In genomic region chr9:97944612-97945011, GRCh38 we compare ENCODE assay signal across 25 cellular contexts. TPM values are rescaled to one million over a fixed set of nuclear protein-coding genes. Genes with fewer than 3 reads are reported as not detected.
DNase-seq lines count a peak whose midpoint lies in the region; ATAC-seq and TF ChIP-seq lines count a peak whose summit lies in the region.
"Had no signal": no experiment of that assay in that cellular context is flagged by ENCODE, and none has a peak within 500 bp of the region (broad histone marks: within the 10 kb centered on the region; RNA-seq: fewer than 3 reads in every experiment).

No MANE protein-coding gene starts in this region.

- peak overlapping the region; percentile 38 for H3K27ac ChIP-seq in CD8-positive, alpha-beta memory T cell (ENCODE audit: low read depth, low read length)
- H3K27ac ChIP-seq: 22Rv1; A549; BLaER1 treated with 17β-estradiol and CSF1 and Interleukin-3, amounts not matched to agents 10 nM and 100 nM; C4-2B had no signal

- H3K36me3 Mint-ChIP-seq in activated CD4-positive, alpha-beta T cell treated with anti-CD3 and anti-CD28 coated beads for 36 hours (ENCODE audit: low read depth): no peaks in the 10 kb centered on the region
- H3K36me3 Mint-ChIP-seq in CD8-positive, alpha-beta memory T cell: peaks cover 0 to 2% (median 0%) of the 10 kb centered on the region in 3 donors
- H3K36me3 Mint-ChIP-seq: CD8-positive, alpha-beta T cell had no signal

- intact Hi-C loops in activated CD4-positive, alpha-beta T cell treated with anti-CD3 and anti-CD28 coated beads for 36 hours (cut with DNase I, micrococcal nuclease): no loop called here

- no peaks in the 10 kb centered on the region for H3K27me3 ChIP-seq in CD8-positive, alpha-beta memory T cell (ENCODE audit: insufficient read depth, low read length, poor library complexity, severe bottlenecking)
- H3K27me3 ChIP-seq: BLaER1 treated with 17β-estradiol and CSF1 and Interleukin-3, amounts not matched to agents 10 nM and 100 nM had no signal

- H3K27me3 Mint-ChIP-seq in activated CD4-positive, alpha-beta T cell treated with anti-CD3 and anti-CD28 coated beads for 36 hours: no peaks in the 10 kb centered on the region
- H3K27me3 Mint-ChIP-seq in CD8-positive, alpha-beta memory T cell: peaks cover 4 to 11% of the 10 kb centered on the region in 2 donors
- H3K27me3 Mint-ChIP-seq: CD4-positive, alpha-beta T cell had no signal

- no peak for DNase-seq in activated CD4-positive, alpha-beta T cell treated with anti-CD3 and anti-CD28 coated beads for 36 hours
- no peak for DNase-seq in activated CD4-positive, alpha-beta T cell treated with anti-CD3 and anti-CD28 coated beads, Interleukin-2, amount 50 U/mL, for 1 hour
- no peak for DNase-seq in CD8-positive, alpha-beta memory T cell
- DNase-seq in RKO (ENCODE audit: low spot score) (peak; percentile 28), erythroblast (lab: John Stamatoyannopoulos, UW) (peak; percentile 55 to 80), activated T-cell treated with anti-CD3 and anti-CD28 coated beads for 4 hours (no peak)
- DNase-seq: AML-193; CD4-positive, alpha-beta T cell; CD8-positive, alpha-beta T cell; COR-L47; DMS 273 treated with DMSO at 0.1 percent for 48 hours; DMS153; DMS53; DMS79; DND-41; EL; GF-D8 had no signal

- H3K9me3 Mint-ChIP-seq in activated CD4-positive, alpha-beta T cell treated with anti-CD3 and anti-CD28 coated beads for 36 hours (ENCODE audit: low read depth): no peaks in the 10 kb centered on the region
- no peaks in the 10 kb centered on the region for H3K9me3 Mint-ChIP-seq in CD8-positive, alpha-beta memory T cell
- H3K9me3 Mint-ChIP-seq: CD4-positive, alpha-beta T cell; CD8-positive, alpha-beta T cell had no signal

- TF ChIP-seq POLR2A in erythroblast (IDR thresholded peaks at IDR 0.05; ENCODE audit: low read length): no peak

- no peaks in the 10 kb centered on the region for H3K9me3 ChIP-seq in CD8-positive, alpha-beta memory T cell (ENCODE audit: low read length)
- H3K9me3 ChIP-seq: A549; BLaER1 treated with 17β-estradiol and CSF1 and Interleukin-3, amounts not matched to agents 10 nM and 100 nM had no signal

- ATAC-seq in activated CD4-positive, alpha-beta T cell treated with anti-CD3 and anti-CD28 coated beads for 36 hours: peak; percentile 26
- ATAC-seq in GM18867 (IDR thresholded peaks at IDR 0.05; ENCODE audit: unreplicated experiment): no peak
- ATAC-seq: A549; CD8-positive, alpha-beta T cell had no signal

- no peak overlapping the region for H3K4me3 Mint-ChIP-seq in activated CD4-positive, alpha-beta T cell treated with anti-CD3 and anti-CD28 coated beads for 36 hours
- no peak overlapping the region for H3K4me3 Mint-ChIP-seq in CD8-positive, alpha-beta memory T cell
- H3K4me3 Mint-ChIP-seq: B cell; CD4-positive, alpha-beta T cell; CD8-positive, alpha-beta T cell had no signal

- H3K4me3 ChIP-seq in CD8-positive, alpha-beta memory T cell (ENCODE audit: low read length): no peak overlapping the region
- H3K4me3 ChIP-seq: A549; BLaER1 treated with 17β-estradiol and CSF1 and Interleukin-3, amounts not matched to agents 10 nM and 100 nM had no signal

- no peaks in the 10 kb centered on the region for H3K4me1 ChIP-seq in CD8-positive, alpha-beta memory T cell (ENCODE audit: insufficient read depth, low read length)
- H3K4me1 ChIP-seq: A549; BLaER1 treated with 17β-estradiol and CSF1 and Interleukin-3, amounts not matched to agents 10 nM and 100 nM had no signal

- CTCF ChIA-PET in activated CD4-positive, alpha-beta T cell treated with anti-CD3 and anti-CD28 coated beads for 36 hours (lab: Charles Lee): interaction anchor here (0.6 to 1.7 kb wide), 4 partner anchors 10 to 44 kb away, joined by 3 to 6 read pairs (median 4); no protein-coding TSS in a partner anchor
- CTCF ChIA-PET in CD8-positive, alpha-beta memory T cell (lab: Charles Lee): interaction anchor here (1.6 kb wide), 1 partner anchor 21 kb away, joined by 8 read pairs; no protein-coding TSS in a partner anchor

- no peaks in the 10 kb centered on the region for H3K4me1 Mint-ChIP-seq in activated CD4-positive, alpha-beta T cell treated with anti-CD3 and anti-CD28 coated beads for 36 hours
- no peaks in the 10 kb centered on the region for H3K4me1 Mint-ChIP-seq in CD8-positive, alpha-beta memory T cell

- H3K36me3 ChIP-seq in CD8-positive, alpha-beta memory T cell (ENCODE audit: insufficient read depth, low read length): no peaks in the 10 kb centered on the region
- H3K36me3 ChIP-seq: BLaER1 treated with 17β-estradiol and CSF1 and Interleukin-3, amounts not matched to agents 10 nM and 100 nM had no signal

- H3K27ac Mint-ChIP-seq in activated CD4-positive, alpha-beta T cell treated with anti-CD3 and anti-CD28 coated beads for 36 hours: no peak overlapping the region
- no peak overlapping the region for H3K27ac Mint-ChIP-seq in CD8-positive, alpha-beta memory T cell
- H3K27ac Mint-ChIP-seq: B cell; CD4-positive, alpha-beta T cell; CD8-positive, alpha-beta T cell had no signal

- POLR2A ChIA-PET in activated CD4-positive, alpha-beta T cell treated with anti-CD3 and anti-CD28 coated beads for 36 hours (lab: Charles Lee): no interaction called here
- POLR2A ChIA-PET in CD8-positive, alpha-beta memory T cell (lab: Charles Lee): no interaction called here

RNA-seq across cellular contexts. Expression of gene HEMGN, which starts 6.6 kb away (rescaled TPM):
- total RNA-seq in activated CD4-positive, alpha-beta T cell treated with anti-CD3 and anti-CD28 coated beads for 36 hours: 1 to 10 TPM; 1.5 to 2.9 TPM
- under 1 TPM; 0.31 to 0.66 TPM for total RNA-seq in CD8-positive, alpha-beta memory T cell
- 2.8 TPM for polyA plus RNA-seq in CD8-positive, alpha-beta memory T cell
- total RNA-seq: A172, B cell had no signal
- polyA plus RNA-seq: A549, BJ had no signal

RNA-seq across cellular contexts. Expression of gene TRMO, which starts 22.3 kb away (rescaled TPM):
- total RNA-seq in activated CD4-positive, alpha-beta T cell treated with anti-CD3 and anti-CD28 coated beads for 36 hours: 10 to 100 TPM; 13.9 to 20.7 TPM
- 10 to 100 TPM; 19.1 to 19.2 TPM for total RNA-seq in CD8-positive, alpha-beta memory T cell
- polyA plus RNA-seq in CD8-positive, alpha-beta memory T cell: 19.6 TPM

RNA-seq across cellular contexts. Expression of gene ANP32B, which starts 38.5 kb away (rescaled TPM):
- 100 to 1,000 TPM; 367 to 440 TPM for total RNA-seq in activated CD4-positive, alpha-beta T cell treated with anti-CD3 and anti-CD28 coated beads for 36 hours
- 100 to 1,000 TPM; 331 to 341 TPM for total RNA-seq in CD8-positive, alpha-beta memory T cell
- polyA plus RNA-seq in CD8-positive, alpha-beta memory T cell: 91.0 TPM

Comparison
In these comparisons a context has a peak if more than half of its experiments do, and no peak if none do; other contexts are left out.
1. DNase-seq: peak in RKO (single experiment) and erythroblast (2 of 2); none in activated CD4-positive, alpha-beta T cell treated with anti-CD3 and anti-CD28 coated beads for 36 hours (single experiment), activated CD4-positive, alpha-beta T cell treated with anti-CD3 and anti-CD28 coated beads, Interleukin-2, amount 50 U/mL, for 1 hour (single experiment), CD8-positive, alpha-beta memory T cell (0 of 5) and activated T-cell treated with anti-CD3 and anti-CD28 coated beads for 4 hours (single experiment).